11 cellular contexts compared by ENCODE assay signal in genomic region chr12:124923906-124924734, GRCh38. TPM values are rescaled to one million over a fixed set of nuclear protein-coding genes. Genes with fewer than 3 reads are reported as not detected.
DNase-seq lines count a peak whose midpoint lies in the region; ATAC-seq and TF ChIP-seq lines count a peak whose summit lies in the region.
"Had no signal": no experiment of that assay in that cellular context is flagged by ENCODE, and none has a peak within 500 bp of the region (broad histone marks: within the 10 kb centered on the region; RNA-seq: fewer than 3 reads in every experiment).

No MANE protein-coding gene starts in this region.

- peak; percentile 24 for TF ChIP-seq POLR2A in HCT116 (IDR thresholded peaks at IDR 0.05; ENCODE audit: borderline replicate concordance, extremely low read depth, insufficient read depth, insufficient read length)

- no peak for TF ChIP-seq CTCF in HCT116 (IDR thresholded peaks at IDR 0.05 in 2 of 3, conservative IDR thresholded peaks at IDR 0.05 in 1 of 3; ENCODE audit: borderline replicate concordance in 1 of 3, insufficient read depth in 1 of 3, low read depth in 2 of 3, low read length in 2 of 3)
- TF ChIP-seq CTCF in hepatocyte (IDR thresholded peaks at IDR 0.05; ENCODE audit: poor library complexity): no peak

- H3K9me2 ChIP-seq in HCT116 (ENCODE audit: insufficient read depth): no peaks in the 10 kb centered on the region
- H3K9me2 ChIP-seq in hepatocyte (replicated peaks; ENCODE audit: insufficient read depth): no peaks in the 10 kb centered on the region

- H3K79me2 ChIP-seq in ACC112 (ENCODE audit: control insufficient read depth, insufficient read depth, low read length, unreplicated experiment) (no peaks in the 10 kb centered on the region), HCT116 (ENCODE audit: insufficient read depth, low read length) (no peaks in the 10 kb centered on the region), hepatocyte (no peaks in the 10 kb centered on the region)

- peak; percentile 10; the same call in 1 of the 2 replicates for ATAC-seq in HCT116
- no peak for ATAC-seq in HG02852 (IDR thresholded peaks at IDR 0.05; ENCODE audit: unreplicated experiment)
- no peak for ATAC-seq in stimulated activated naive CD8-positive, alpha-beta T cell treated with anti-CD3 and anti-CD28 coated beads, Interleukin-15, Interleukin-2, amounts not matched to agents 100 U/mL and 50 U/mL, for 24 hours

- no peak for TF ChIP-seq RAD21 in HCT116 (IDR thresholded peaks at IDR 0.05; ENCODE audit: low read depth)

- H3K27ac ChIP-seq in ACC112 (ENCODE audit: low read depth, low read length) (peak overlapping the region; percentile 83), HCT116 (ENCODE audit: low read depth, low read length) (peak overlapping the region; percentile 91), hepatocyte (peak overlapping the region; percentile 71)

- H3K36me3 ChIP-seq in ACC112 (ENCODE audit: insufficient read depth, low read length) (no peaks in the 10 kb centered on the region), HCT116 (ENCODE audit: control insufficient read depth in 1 of 2, insufficient read depth in 2 of 2, low read length in 2 of 2) (no peaks in the 10 kb centered on the region), adipocyte (ENCODE audit: control insufficient read depth, insufficient read depth, low read length, severe bottlenecking) (no peaks in the 10 kb centered on the region), hepatocyte (replicated peaks; ENCODE audit: insufficient read depth, low read depth) (no peaks in the 10 kb centered on the region)

- intact Hi-C loops in HCT116 (cut with micrococcal nuclease): no loop called here

- H3K4me3 ChIP-seq in ACC112 (ENCODE audit: low read depth, low read length) (no peak overlapping the region), HCT116 (replicated peaks in 1 of 2; ENCODE audit: low read depth in 1 of 2, low read length in 2 of 2) (peak overlapping the region; percentile 9 to 40), adipocyte (ENCODE audit: low read length) (no peak overlapping the region), hepatocyte (no peak overlapping the region)

- H3K9ac ChIP-seq in HCT116 (ENCODE audit: low read length): peak overlapping the region; percentile 60
- H3K9ac ChIP-seq in adipocyte (ENCODE audit: low read length): no peak overlapping the region

- 49% methylated on average over 12 of the region's 12 CpGs for WGBS in hepatocyte (ENCODE audit: low lambda C conversion rate, missing lambda C conversion rate)

- H3K4me1 ChIP-seq in ACC112 (ENCODE audit: control insufficient read depth, insufficient read depth, low read length, unreplicated experiment): peaks cover 37% of the 10 kb centered on the region
- peaks cover 51 to 89% of the 10 kb centered on the region in 2 experiments for H3K4me1 ChIP-seq in HCT116 (ENCODE audit: control insufficient read depth in 1 of 2, insufficient read depth in 2 of 2, low read length in 2 of 2)
- H3K4me1 ChIP-seq in adipocyte (ENCODE audit: control insufficient read depth, insufficient read depth, low read length): peaks cover 13% of the 10 kb centered on the region
- H3K4me1 ChIP-seq in hepatocyte (ENCODE audit: insufficient read depth): peaks cover 10% of the 10 kb centered on the region

- CTCF ChIA-PET in HCT116 (lab: Charles Lee): interaction anchor here (4.1 kb wide), 1 partner anchor 16 kb away, joined by 32 read pairs; no protein-coding TSS in a partner anchor

- RAD21 ChIA-PET in HCT116 (lab: Charles Lee; ENCODE audit: low non-redundant PET in 1 of 2, low total read pairs in 2 of 2, uncharacterized antibody in 2 of 2, unreplicated experiment in 2 of 2): no interaction called here

- BruUV-seq in HCT116 (replicated peaks; lab: Mats Ljungman, UMichigan): TSS peak; percentile 49

- POLR2A ChIA-PET in HCT116 (lab: Charles Lee): interaction anchor here (1.3 to 3.1 kb wide), 4 partner anchors 7 to 16 kb away, joined by 5 to 19 read pairs (median 6); partner anchors contain the start of gene UBC

- no peak for DNase-seq in HCT116 (ENCODE audit: low read depth, low spot score)
- peak; percentile 88 for DNase-seq in adipocyte (ENCODE audit: low read depth)
- no peak for DNase-seq in hepatocyte (ENCODE audit: low spot score)
- no peak for DNase-seq in activated CD4-positive, CD25-positive, alpha-beta regulatory T cell (lab: John Stamatoyannopoulos, UW)
- DNase-seq in stimulated activated naive CD8-positive, alpha-beta T cell treated with anti-CD3 and anti-CD28 coated beads, Interleukin-15, Interleukin-2, amounts not matched to agents 100 U/mL and 50 U/mL, for 24 hours: no peak
- no peak for DNase-seq in DMS53 (lab: John Stamatoyannopoulos, UW)
- DNase-seq: activated CD4-positive, alpha-beta T cell treated with anti-CD3 and anti-CD28 coated beads, Interleukin-2, amount 10 ng/mL, durations not matched to agents 7 days and 5 days; OCI-M1; retina had no signal

- H3K9me3 ChIP-seq in HCT116 (ENCODE audit: control insufficient read depth in 1 of 2, insufficient read depth in 1 of 2, low read depth in 1 of 2, low read length in 2 of 2): no peaks in the 10 kb centered on the region
- H3K9me3 ChIP-seq in adipocyte (ENCODE audit: control insufficient read depth, low read length): no peaks in the 10 kb centered on the region
- H3K9me3 ChIP-seq in hepatocyte (ENCODE audit: low read depth): no peaks in the 10 kb centered on the region

- H3K27me3 ChIP-seq in ACC112 (ENCODE audit: insufficient read depth, low read length) (no peaks in the 10 kb centered on the region), HCT116 (ENCODE audit: insufficient read depth, low read length) (no peaks in the 10 kb centered on the region), adipocyte (replicated peaks; ENCODE audit: control insufficient read depth, insufficient read depth, low read length) (no peaks in the 10 kb centered on the region), hepatocyte (no peaks in the 10 kb centered on the region)

- H3K4me2 ChIP-seq in HCT116 (ENCODE audit: low read length) (peak overlapping the region; percentile 96), hepatocyte (peak overlapping the region; percentile 75)

- H2AFZ ChIP-seq in ACC112 (ENCODE audit: low read length, unreplicated experiment): no peak overlapping the region
- H2AFZ ChIP-seq in HCT116 (ENCODE audit: low read depth, low read length, poor library complexity, severe bottlenecking): peak overlapping the region; percentile 83
- H2AFZ ChIP-seq in hepatocyte: peak overlapping the region; percentile 68

- H4K20me1 ChIP-seq in HCT116 (ENCODE audit: insufficient read depth): no peaks in the 10 kb centered on the region
- H4K20me1 ChIP-seq in hepatocyte (ENCODE audit: insufficient read depth, poor library complexity, severe bottlenecking): no peaks in the 10 kb centered on the region

TF ChIP-seq in HCT116, 20 proteins besides CTCF, POLR2A, EP300 and RAD21:
- TF ChIP-seq EZH2phosphoT487 (IDR thresholded peaks at IDR 0.05; ENCODE audit: borderline replicate concordance) (no peak), SP1 (IDR thresholded peaks at IDR 0.05; ENCODE audit: low read depth) (no peak), MAX (IDR thresholded peaks at IDR 0.05) (no peak), REST (IDR thresholded peaks at IDR 0.05; ENCODE audit: low read depth) (no peak), ATF3 (IDR thresholded peaks at IDR 0.05) (no peak), YY1 (IDR thresholded peaks at IDR 0.05; ENCODE audit: extremely low read depth, insufficient replicate concordance, low read depth, low read length) (no peak), POLR2AphosphoS5 (IDR thresholded peaks at IDR 0.05; ENCODE audit: low read depth, low read length) (0 out of 2 replicates have a peak, but pooled peaks have one; percentile 37), ELF1 (IDR thresholded peaks at IDR 0.05; ENCODE audit: borderline replicate concordance, low read depth) (no peak)

RNA-seq across cellular contexts. Expression of gene UBC, which starts 9.7 kb away (rescaled TPM):
- 1,259 TPM for total RNA-seq in HCT116 (2021; ENCODE audit: unreplicated experiment)
- polyA plus RNA-seq in HCT116 (2012): 1,986 and 3,408 TPM in 2 replicates
- total RNA-seq in hepatocyte: 1,410 and 1,439 TPM in 2 replicates
- polyA plus RNA-seq in hepatocyte: 1,142 and 1,267 TPM in 2 replicates

Comparison
In these comparisons a context has a peak if more than half of its experiments do, and no peak if none do; other contexts are left out.
1. H3K4me3 ChIP-seq: peak in HCT116 (2 of 2); none in ACC112 (single experiment), adipocyte (single experiment) and hepatocyte (single experiment).
2. Peak in every context shown above with its lines, with median percentiles within 50 percentile points of each other: H3K27ac ChIP-seq.